19 cellular contexts compared by ENCODE assay signal in the genomic region with DNA sequence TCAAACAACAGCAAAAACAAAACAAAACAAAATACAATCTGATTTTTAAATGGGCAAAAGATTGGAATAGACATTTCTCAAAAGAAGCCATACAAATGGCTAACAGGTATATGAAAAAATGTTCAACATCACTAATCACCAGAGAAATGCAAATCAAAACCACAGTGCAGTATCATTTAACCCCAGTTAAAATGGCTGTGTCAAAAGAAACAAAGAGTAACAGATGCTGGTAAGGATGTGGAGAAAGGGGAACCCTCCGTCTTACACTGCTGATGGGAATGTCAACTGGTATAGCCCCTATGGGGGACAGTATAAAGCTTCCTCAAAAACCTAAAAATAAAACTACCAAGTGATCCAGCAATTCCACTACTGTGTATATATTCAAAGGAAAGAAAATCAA. TPM values are rescaled to one million over a fixed set of nuclear protein-coding genes. Genes with fewer than 3 reads are reported as not detected.
DNase-seq lines count a peak whose midpoint lies in the region; ATAC-seq and TF ChIP-seq lines count a peak whose summit lies in the region.
"Had no signal": no experiment of that assay in that cellular context is flagged by ENCODE, and none has a peak within 500 bp of the region (broad histone marks: within the 10 kb centered on the region; RNA-seq: fewer than 3 reads in every experiment).

No MANE protein-coding gene starts in this region.

- H3K27ac ChIP-seq in MM.1S (ENCODE audit: low read length) (no peak overlapping the region), PC-9 (no peak overlapping the region)

- H3K4me1 ChIP-seq in MM.1S (ENCODE audit: low read length) (no peaks in the 10 kb centered on the region), PC-9 (replicated peaks; ENCODE audit: insufficient read depth) (no peaks in the 10 kb centered on the region)

- TF ChIP-seq CTCF in MM.1S (IDR thresholded peaks at IDR 0.05; ENCODE audit: low read length) (no peak), PC-9 (conservative IDR thresholded peaks at IDR 0.05) (no peak)

- H3K79me2 ChIP-seq in MM.1S (ENCODE audit: low read length) = no peaks in the 10 kb centered on the region
- no peaks in the 10 kb centered on the region for H3K79me2 ChIP-seq in PC-9 (ENCODE audit: low read depth)

- no peaks in the 10 kb centered on the region for H4K20me1 ChIP-seq in MM.1S (ENCODE audit: insufficient read depth, low read length)
- no peaks in the 10 kb centered on the region for H4K20me1 ChIP-seq in PC-9 (ENCODE audit: insufficient read depth)

- ATAC-seq in GM18520 (IDR thresholded peaks at IDR 0.05; ENCODE audit: unreplicated experiment) = peak; percentile 46
- peak; percentile 47 for ATAC-seq in HG02623 (IDR thresholded peaks at IDR 0.05; ENCODE audit: unreplicated experiment)
- ATAC-seq in HG02571 (IDR thresholded peaks at IDR 0.05; ENCODE audit: unreplicated experiment) = no peak
- ATAC-seq: HepG2 had no signal

- H3K4me3 ChIP-seq in MM.1S (ENCODE audit: low read length) (no peak overlapping the region), PC-9 (no peak overlapping the region)

- H3F3A ChIP-seq in MM.1S (ENCODE audit: insufficient read depth, low read length) (no peaks in the 10 kb centered on the region), PC-9 (ENCODE audit: insufficient read depth, low read depth) (no peaks in the 10 kb centered on the region)

- H3K9me3 ChIP-seq in MM.1S (replicated peaks; ENCODE audit: insufficient read depth, low read length) = no peaks in the 10 kb centered on the region; the same call in 1 of the 2 replicates
- no peaks in the 10 kb centered on the region for H3K9me3 ChIP-seq in PC-9 (ENCODE audit: insufficient read depth, low read depth)

- POLR2A ChIA-PET in PC-9 (lab: Charles Lee; ENCODE audit: unreplicated experiment) = no interaction called here

- H3K9me2 ChIP-seq in MM.1S (replicated peaks; ENCODE audit: insufficient read depth, low read length) = no peaks in the 10 kb centered on the region
- no peaks in the 10 kb centered on the region for H3K9me2 ChIP-seq in PC-9 (ENCODE audit: insufficient read depth)

- H2AFZ ChIP-seq in MM.1S (ENCODE audit: low read length) = no peak overlapping the region
- H2AFZ ChIP-seq in PC-9 = no peak overlapping the region

- H3K4me2 ChIP-seq in MM.1S (ENCODE audit: low read depth, low read length) = no peak overlapping the region
- no peak overlapping the region for H3K4me2 ChIP-seq in PC-9

- no peak overlapping the region for H3K9ac ChIP-seq in MM.1S (ENCODE audit: low read length)

- intact Hi-C loops in PC-9 (cut with micrococcal nuclease; ENCODE audit: unreplicated experiment) = no loop called here

- DNase-seq in MM.1S = peak; percentile 14
- no peak for DNase-seq in PC-9
- DNase-seq in A172 (ENCODE audit: low spot score) = no peak
- no peak for DNase-seq in NCI-H524 treated with DMSO at 0.1 percent for 48 hours (lab: John Stamatoyannopoulos, UW)
- DNase-seq: AML-193, DMS79 treated with DMSO at 0.1 percent for 48 hours, KBM-7, MV-4-11, NCI-H1694 treated with DMSO at 0.1 percent for 48 hours, NCI-H2227 treated with DMSO at 0.1 percent for 48 hours, NCI-H510A treated with DMSO at 0.1 percent for 48 hours, Right ventricle myocardium superior, SW 1271 had no signal

- no TSS peak for BruUV-seq in PC-9 (replicated peaks; lab: Mats Ljungman, UMichigan)

- H3K27me3 ChIP-seq in MM.1S (replicated peaks; ENCODE audit: insufficient read depth, low read length) (0 out of 2 replicates have a peak, but pooled peaks cover 11% of the 10 kb centered on the region), PC-9 (ENCODE audit: insufficient read depth, low read depth) (no peaks in the 10 kb centered on the region)

- CTCF ChIA-PET in PC-9 (lab: Charles Lee) = no interaction called here

- H3K36me3 ChIP-seq in MM.1S (replicated peaks; ENCODE audit: insufficient read depth, low read length) (no peaks in the 10 kb centered on the region), PC-9 (ENCODE audit: low read depth) (no peaks in the 10 kb centered on the region)

RNA-seq across cellular contexts. Expression of gene NELFCD, which starts 10.9 kb away (rescaled TPM):
- 122 and 130 TPM in 2 replicates for total RNA-seq in PC-9 (2021)
- 81.4 and 102 TPM in 2 replicates for total RNA-seq in A172 (2014; rRNA removed; shearing (Covaris generic))

RNA-seq across cellular contexts. Expression of gene CTSZ, which starts 36.9 kb away (rescaled TPM):
- total RNA-seq in PC-9 (2021) = 184 and 194 TPM in 2 replicates
- total RNA-seq in A172 (2014; rRNA removed; shearing (Covaris generic)) = 228 and 320 TPM in 2 replicates
- total RNA-seq: G401, HepG2 had no signal

RNA-seq across cellular contexts. Expression of gene TUBB1, which starts 49.1 kb away (rescaled TPM):
- total RNA-seq in PC-9 (2021) = 0.18 and 0.35 TPM in 2 replicates
- 0.36 and 0.64 TPM in 2 replicates for total RNA-seq in A172 (2014; rRNA removed; shearing (Covaris generic))
- total RNA-seq: G401; T-helper 2 cell treated with Interferon-gamma antibody and Interleukin-4, amounts not matched to agents 100 ng/mL and 5 ng/mL, for 36 hours had no signal
